In the genomic region with DNA sequence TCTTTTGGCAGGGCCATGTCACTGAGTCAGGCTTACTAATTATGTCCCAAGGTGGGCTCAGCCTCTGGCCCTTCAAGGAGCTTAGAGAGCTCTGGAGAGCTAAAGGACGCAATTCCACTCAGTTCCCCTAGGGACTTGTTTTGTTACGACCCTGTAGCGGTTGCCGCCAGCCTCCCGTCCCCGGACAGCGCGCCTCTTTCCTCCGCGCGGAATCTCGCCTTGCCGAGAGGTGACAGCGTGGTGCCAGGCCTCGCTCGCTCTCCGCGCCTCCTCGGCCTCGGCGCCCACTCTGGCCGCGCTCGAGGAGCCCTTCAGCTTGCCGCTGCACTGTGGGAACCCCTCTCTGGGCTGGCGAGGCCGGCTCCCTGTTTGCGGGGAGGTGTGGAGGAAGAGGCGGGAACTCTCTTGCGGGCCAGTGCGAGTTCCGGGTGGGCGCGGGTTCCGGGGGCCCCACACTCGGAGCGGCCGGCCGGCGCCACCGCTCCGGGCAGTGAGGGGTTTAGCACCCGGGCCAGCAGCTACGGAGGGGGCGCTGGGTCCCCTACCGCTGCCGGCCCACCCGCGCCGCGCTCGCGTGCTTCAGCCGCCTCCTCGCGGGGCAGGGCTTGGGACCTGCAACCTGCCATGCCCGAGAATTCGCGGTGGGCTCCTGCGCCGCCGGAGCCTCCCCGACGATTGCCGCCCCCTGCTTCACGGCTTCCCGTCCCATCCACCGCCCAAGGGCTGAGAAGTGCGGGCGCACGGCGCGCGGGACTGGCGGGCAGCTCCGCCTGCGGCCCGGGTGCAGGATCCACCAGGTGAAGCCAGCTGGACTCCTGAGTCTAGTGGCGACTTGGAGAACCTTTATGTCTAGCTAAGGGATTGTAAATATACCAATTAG, we compare ENCODE assay signal across 1 cellular context.
TF ChIP-seq lines count a peak whose summit lies in the region.

No MANE protein-coding gene starts in this region.

TF ChIP-seq in HCT116, 20 proteins besides CTCF, POLR2A, EP300 and RAD21 (continued from another document):
- TF ChIP-seq REST (IDR thresholded peaks at IDR 0.05; ENCODE audit: low read depth), result no peak
- TF ChIP-seq ZNF274 (IDR thresholded peaks at IDR 0.05; ENCODE audit: low read depth, low read length), result no peak
- no peak for TF ChIP-seq SP1 (IDR thresholded peaks at IDR 0.05; ENCODE audit: low read depth)
- no peak for TF ChIP-seq CBX3 (IDR thresholded peaks at IDR 0.05; ENCODE audit: low read depth)
- no peak for TF ChIP-seq SRF (IDR thresholded peaks at IDR 0.05; ENCODE audit: low read depth)
- TF ChIP-seq ZBTB33 (IDR thresholded peaks at IDR 0.05; ENCODE audit: extremely low read depth, insufficient replicate concordance, low read length), result no peak
- TF ChIP-seq CEBPB (IDR thresholded peaks at IDR 0.05; ENCODE audit: low read depth), result no peak
- no peak for TF ChIP-seq POLR2AphosphoS5 (IDR thresholded peaks at IDR 0.05; ENCODE audit: low read depth, low read length)
- TF ChIP-seq, protein P1, sequence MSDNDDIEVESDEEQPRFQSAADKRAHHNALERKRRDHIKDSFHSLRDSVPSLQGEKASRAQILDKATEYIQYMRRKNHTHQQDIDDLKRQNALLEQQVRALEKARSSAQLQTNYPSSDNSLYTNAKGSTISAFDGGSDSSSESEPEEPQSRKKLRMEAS (IDR thresholded peaks at IDR 0.05), result no peak
